8 cellular contexts compared by ENCODE assay signal in genomic region chr10:69348824-69349541, GRCh38.
DNase-seq lines count a peak whose midpoint lies in the region; ATAC-seq and TF ChIP-seq lines count a peak whose summit lies in the region.

No MANE protein-coding gene starts in this region.

- H3K27ac Mint-ChIP-seq in activated naive CD4-positive, alpha-beta T cell treated with anti-CD3 and anti-CD28 coated beads, Interleukin-2, amount 10 ng/mL, durations not matched to agents 7 days and 5 days: peak overlapping the region; percentile 92

- no peak overlapping the region for H3K4me3 ChIP-seq in cardiac fibroblast (replicated peaks in 1 of 2; ENCODE audit: low read depth in 2 of 2, low read length in 2 of 2)
- no peak overlapping the region for H3K4me3 ChIP-seq in mucosa of stomach (ENCODE audit: low read length)

- DNase-seq in activated naive CD4-positive, alpha-beta T cell treated with anti-CD3 and anti-CD28 coated beads, Interleukin-2, amount 10 ng/mL, durations not matched to agents 7 days and 5 days: no peak
- DNase-seq in activated naive CD4-positive, alpha-beta T cell (lab: John Stamatoyannopoulos, UW): no peak
- peak; percentile 85 for DNase-seq in NOMO-1 treated with DMSO at 0.1 percent for 48 hours (lab: John Stamatoyannopoulos, UW; ENCODE audit: unreplicated experiment)
- DNase-seq in cardiac fibroblast (ENCODE audit: low read depth in 2 of 2): peak; percentile 93 to 97
- no peak for DNase-seq in NCI-H2107 treated with DMSO at 0.1 percent for 48 hours (lab: John Stamatoyannopoulos, UW; ENCODE audit: unreplicated experiment)

- peaks cover 41% of the 10 kb centered on the region for H3K4me1 ChIP-seq in mucosa of stomach (ENCODE audit: control insufficient read depth, insufficient read depth, low read length)

- H3K27me3 ChIP-seq in mucosa of stomach (ENCODE audit: control insufficient read depth, insufficient read depth, low read length): no peaks in the 10 kb centered on the region

- H3K36me3 ChIP-seq in mucosa of stomach (ENCODE audit: control insufficient read depth, insufficient read depth, low read length): no peaks in the 10 kb centered on the region

- H3K36me3 Mint-ChIP-seq in activated naive CD4-positive, alpha-beta T cell treated with anti-CD3 and anti-CD28 coated beads, Interleukin-2, amount 10 ng/mL, durations not matched to agents 7 days and 5 days: peaks cover 72% of the 10 kb centered on the region

- peak overlapping the region; percentile 36 for H3K4me3 Mint-ChIP-seq in activated naive CD4-positive, alpha-beta T cell treated with anti-CD3 and anti-CD28 coated beads, Interleukin-2, amount 10 ng/mL, durations not matched to agents 7 days and 5 days

- no peaks in the 10 kb centered on the region for H3K27me3 Mint-ChIP-seq in activated naive CD4-positive, alpha-beta T cell treated with anti-CD3 and anti-CD28 coated beads, Interleukin-2, amount 10 ng/mL, durations not matched to agents 7 days and 5 days

- no peak for ATAC-seq in GM19023 (IDR thresholded peaks at IDR 0.05; ENCODE audit: unreplicated experiment)
- ATAC-seq in activated CD4-positive, CD25-positive, alpha-beta regulatory T cell treated with anti-CD3 and anti-CD28 coated beads, Interleukin-2, amount 50 U/mL, for 24 hours: no peak

- no peaks in the 10 kb centered on the region for H3K9me3 ChIP-seq in mucosa of stomach (ENCODE audit: control insufficient read depth, low read length)

- no peaks in the 10 kb centered on the region for H3K9me3 Mint-ChIP-seq in activated naive CD4-positive, alpha-beta T cell treated with anti-CD3 and anti-CD28 coated beads, Interleukin-2, amount 10 ng/mL, durations not matched to agents 7 days and 5 days

- CTCF ChIA-PET in activated naive CD4-positive, alpha-beta T cell treated with anti-CD3 and anti-CD28 coated beads, Interleukin-2, amount 10 ng/mL, durations not matched to agents 7 days and 5 days (lab: Charles Lee): interaction anchor here (1.0 kb wide), 1 partner anchor 21 kb away, joined by 4 read pairs; no protein-coding TSS in a partner anchor

- peak overlapping the region; percentile 20 for H3K9ac ChIP-seq in mucosa of stomach (ENCODE audit: low read length)

- peaks cover 70% of the 10 kb centered on the region for H3K4me1 Mint-ChIP-seq in activated naive CD4-positive, alpha-beta T cell treated with anti-CD3 and anti-CD28 coated beads, Interleukin-2, amount 10 ng/mL, durations not matched to agents 7 days and 5 days

- no peak for TF ChIP-seq CTCF in cardiac fibroblast (IDR thresholded peaks at IDR 0.05; ENCODE audit: low read depth, low read length)

Comparison
In these comparisons a context has a peak if more than half of its experiments do, and no peak if none do; other contexts are left out.
1. DNase-seq: peak in NOMO-1 treated with DMSO at 0.1 percent for 48 hours (single experiment) and cardiac fibroblast (2 of 2); none in activated naive CD4-positive, alpha-beta T cell treated with anti-CD3 and anti-CD28 coated beads, Interleukin-2, amount 10 ng/mL, durations not matched to agents 7 days and 5 days (single experiment), activated naive CD4-positive, alpha-beta T cell (0 of 4) and NCI-H2107 treated with DMSO at 0.1 percent for 48 hours (single experiment).